ENCODE assay signal across 27 cellular contexts in the genomic region with DNA sequence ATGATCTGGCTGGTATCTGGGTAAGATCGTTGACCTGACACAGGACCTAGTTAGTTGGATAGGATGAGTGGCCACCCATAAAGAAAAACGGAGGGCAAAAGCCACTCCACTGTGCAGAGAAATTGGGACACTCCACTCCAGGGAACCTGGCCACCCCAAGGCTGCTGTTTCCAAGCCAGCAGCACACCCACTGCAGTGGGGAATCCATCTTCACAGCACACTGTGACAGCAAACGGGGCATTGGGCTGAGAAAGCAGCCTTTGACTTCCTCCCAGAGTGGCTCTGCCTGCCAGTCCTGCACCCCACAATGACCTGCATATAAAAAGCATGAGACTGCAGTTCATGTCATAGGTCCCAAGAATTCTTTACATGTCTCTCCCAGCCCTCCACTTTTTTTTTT. TPM values are rescaled to one million over a fixed set of nuclear protein-coding genes. Genes with fewer than 3 reads are reported as not detected.
DNase-seq lines count a peak whose midpoint lies in the region; ATAC-seq and TF ChIP-seq lines count a peak whose summit lies in the region.
"Had no signal": no experiment of that assay in that cellular context is flagged by ENCODE, and none has a peak within 500 bp of the region (broad histone marks: within the 10 kb centered on the region; RNA-seq: fewer than 3 reads in every experiment).

No MANE protein-coding gene starts in this region.

- no peak for TF ChIP-seq CTCF in esophagus squamous epithelium (IDR thresholded peaks at IDR 0.05)
- TF ChIP-seq CTCF in CD8-positive, alpha-beta T cell (IDR thresholded peaks at IDR 0.05), result no peak

- DNase-seq in SHP77 (lab: John Stamatoyannopoulos, UW) (peak; percentile 32 to 43), SHP77 treated with DMSO at 0.1 percent for 48 hours (lab: John Stamatoyannopoulos, UW) (no peak), SJSA1 (ENCODE audit: low read depth in 1 of 2, low spot score in 2 of 2) (peak in 1 of 2 experiments; percentile 9), esophagus squamous epithelium (lab: John Stamatoyannopoulos, UW) (no peak)
- DNase-seq in stimulated activated naive B cell treated with anti-CD40 and anti-IgM and Interleukin-4, amounts not matched to agents 10 μg/mL and 1 μg/mL and 100 μg/mL, for 72 hours, result no peak
- no peak for DNase-seq in CD8-positive, alpha-beta T cell
- DNase-seq: activated CD4-positive, alpha-beta T cell treated with anti-CD3 and anti-CD28 coated beads, Interleukin-2, amount 10 ng/mL, durations not matched to agents 7 days and 5 days; activated CD8-positive, alpha-beta memory T cell treated with anti-CD3 and anti-CD28 coated beads, Interleukin-2, amount 50 U/mL, for 4 hours; activated naive CD8-positive, alpha-beta T cell treated with anti-CD3 and anti-CD28 coated beads, Interleukin-2, amount 50 U/mL, for 24 hours; colonic mucosa; GDM1; H9; lower lobe of right lung; naive thymus-derived CD4-positive, alpha-beta T cell; NCI-H1048; NCI-H1930; NCI-H524; right lobe of liver; uterus had no signal

- H3K4me1 ChIP-seq in SJSA1 (replicated peaks) (peaks cover 13% of the 10 kb centered on the region), esophagus squamous epithelium (peaks cover 0 to 46% (median 0%) of the 10 kb centered on the region in 3 donors)
- no peaks in the 10 kb centered on the region for H3K4me1 ChIP-seq in CD8-positive, alpha-beta T cell (ENCODE audit: insufficient read depth, low read length)
- H3K4me1 ChIP-seq: colonic mucosa, lower lobe of right lung, parathyroid adenoma, right lobe of liver, uterus had no signal

- no peaks in the 10 kb centered on the region for H3K9me3 ChIP-seq in SJSA1 (replicated peaks)
- H3K9me3 ChIP-seq in esophagus squamous epithelium, result no peaks in the 10 kb centered on the region
- H3K9me3 ChIP-seq in CD8-positive, alpha-beta T cell (ENCODE audit: low read length), result no peaks in the 10 kb centered on the region
- H3K9me3 ChIP-seq: BLaER1, colonic mucosa, lower lobe of right lung, right lobe of liver, uterus had no signal

- H3K27me3 ChIP-seq in SJSA1 (replicated peaks) (no peaks in the 10 kb centered on the region), esophagus squamous epithelium (no peaks in the 10 kb centered on the region)
- H3K27me3 ChIP-seq in CD8-positive, alpha-beta T cell (ENCODE audit: insufficient read depth, low read length), result no peaks in the 10 kb centered on the region
- H3K27me3 ChIP-seq: BLaER1, colonic mucosa, hepatocyte, right lobe of liver, uterus had no signal

- H3K27ac ChIP-seq in SJSA1 (peak overlapping the region; percentile 69), esophagus squamous epithelium (peak overlapping the region in 3 of 4 donors; percentile 9 to 72 (median 40))
- H3K27ac ChIP-seq in CD8-positive, alpha-beta T cell (ENCODE audit: low read depth, low read length), result no peak overlapping the region
- H3K27ac ChIP-seq: BLaER1, colonic mucosa, hepatocyte, KMS-11, lower lobe of right lung, parathyroid adenoma, right lobe of liver, uterus had no signal

- no peaks in the 10 kb centered on the region for H3K27me3 Mint-ChIP-seq in stimulated activated naive B cell treated with anti-CD40 and anti-IgM and Interleukin-4, amounts not matched to agents 10 μg/mL and 1 μg/mL and 100 μg/mL, for 72 hours
- H3K27me3 Mint-ChIP-seq in CD8-positive, alpha-beta T cell (ENCODE audit: low read depth), result no peaks in the 10 kb centered on the region
- H3K27me3 Mint-ChIP-seq: activated CD4-positive, alpha-beta T cell treated with anti-CD3 and anti-CD28 coated beads, Interleukin-2, amount 10 ng/mL, durations not matched to agents 7 days and 5 days; activated naive CD8-positive, alpha-beta T cell treated with anti-CD3 and anti-CD28 coated beads, Interleukin-2, amount 50 U/mL, for 24 hours; brain; naive thymus-derived CD4-positive, alpha-beta T cell had no signal

- H3K4me3 Mint-ChIP-seq in stimulated activated naive B cell treated with anti-CD40 and anti-IgM and Interleukin-4, amounts not matched to agents 10 μg/mL and 1 μg/mL and 100 μg/mL, for 72 hours, result no peak overlapping the region
- no peak overlapping the region for H3K4me3 Mint-ChIP-seq in CD8-positive, alpha-beta T cell
- H3K4me3 Mint-ChIP-seq: activated CD4-positive, alpha-beta T cell treated with anti-CD3 and anti-CD28 coated beads, Interleukin-2, amount 10 ng/mL, durations not matched to agents 7 days and 5 days; activated naive CD8-positive, alpha-beta T cell treated with anti-CD3 and anti-CD28 coated beads, Interleukin-2, amount 50 U/mL, for 24 hours; brain; endodermal cell; H9; naive thymus-derived CD4-positive, alpha-beta T cell had no signal

- H3K36me3 ChIP-seq in SJSA1, result peaks cover 19% of the 10 kb centered on the region
- H3K36me3 ChIP-seq in esophagus squamous epithelium, result peaks cover 0 to 36% (median 2%) of the 10 kb centered on the region in 3 donors
- peaks cover 1% of the 10 kb centered on the region for H3K36me3 ChIP-seq in CD8-positive, alpha-beta T cell (ENCODE audit: insufficient read depth, low read length)
- H3K36me3 ChIP-seq: colonic mucosa, right lobe of liver, uterus had no signal

- H3K4me1 Mint-ChIP-seq in stimulated activated naive B cell treated with anti-CD40 and anti-IgM and Interleukin-4, amounts not matched to agents 10 μg/mL and 1 μg/mL and 100 μg/mL, for 72 hours, result peaks cover 14% of the 10 kb centered on the region in 2 donors
- H3K4me1 Mint-ChIP-seq in CD8-positive, alpha-beta T cell (ENCODE audit: low read depth), result peaks cover 2% of the 10 kb centered on the region
- H3K4me1 Mint-ChIP-seq: activated CD4-positive, alpha-beta T cell treated with anti-CD3 and anti-CD28 coated beads, Interleukin-2, amount 10 ng/mL, durations not matched to agents 7 days and 5 days had no signal

- H3K4me3 ChIP-seq in SJSA1, result no peak overlapping the region
- no peak overlapping the region for H3K4me3 ChIP-seq in esophagus squamous epithelium
- no peak overlapping the region for H3K4me3 ChIP-seq in CD8-positive, alpha-beta T cell (ENCODE audit: low read depth, low read length)
- H3K4me3 ChIP-seq: BLaER1, colonic mucosa, hepatocyte, lower lobe of right lung, right lobe of liver, uterus had no signal

- H3K27ac Mint-ChIP-seq in stimulated activated naive B cell treated with anti-CD40 and anti-IgM and Interleukin-4, amounts not matched to agents 10 μg/mL and 1 μg/mL and 100 μg/mL, for 72 hours, result peak overlapping the region; percentile 73
- H3K27ac Mint-ChIP-seq in CD8-positive, alpha-beta T cell, result no peak overlapping the region
- H3K27ac Mint-ChIP-seq: activated CD4-positive, alpha-beta T cell treated with anti-CD3 and anti-CD28 coated beads, Interleukin-2, amount 10 ng/mL, durations not matched to agents 7 days and 5 days; activated naive CD8-positive, alpha-beta T cell treated with anti-CD3 and anti-CD28 coated beads, Interleukin-2, amount 50 U/mL, for 24 hours; endodermal cell; H9 had no signal

- POLR2A ChIA-PET in CD8-positive, alpha-beta T cell (lab: Charles Lee), result no interaction called here

- CTCF ChIA-PET in CD8-positive, alpha-beta T cell (lab: Charles Lee), result no interaction called here

- TF ChIP-seq POLR2A in esophagus squamous epithelium (IDR thresholded peaks at IDR 0.05), result no peak

- peaks cover 2 to 4% of the 10 kb centered on the region in 2 donors for H3K9me3 Mint-ChIP-seq in stimulated activated naive B cell treated with anti-CD40 and anti-IgM and Interleukin-4, amounts not matched to agents 10 μg/mL and 1 μg/mL and 100 μg/mL, for 72 hours
- H3K9me3 Mint-ChIP-seq in CD8-positive, alpha-beta T cell, result no peaks in the 10 kb centered on the region
- H3K9me3 Mint-ChIP-seq: activated CD4-positive, alpha-beta T cell treated with anti-CD3 and anti-CD28 coated beads, Interleukin-2, amount 10 ng/mL, durations not matched to agents 7 days and 5 days; activated naive CD8-positive, alpha-beta T cell treated with anti-CD3 and anti-CD28 coated beads, Interleukin-2, amount 50 U/mL, for 24 hours; brain; endodermal cell; H9 had no signal

- H3K36me3 Mint-ChIP-seq in stimulated activated naive B cell treated with anti-CD40 and anti-IgM and Interleukin-4, amounts not matched to agents 10 μg/mL and 1 μg/mL and 100 μg/mL, for 72 hours, result peaks cover 31 to 56% of the 10 kb centered on the region in 2 donors
- peaks cover 35% of the 10 kb centered on the region for H3K36me3 Mint-ChIP-seq in CD8-positive, alpha-beta T cell

- WGBS in esophagus squamous epithelium, 2 donors, result 87 to 100% methylated on average over 2 to 3 of the region's 3 CpGs

- intact Hi-C loops in esophagus squamous epithelium (cut with DNase I), result no loop called here
- intact Hi-C loops in CD8-positive, alpha-beta T cell (cut with DNase I, micrococcal nuclease), result no loop called here

- ATAC-seq in stimulated activated naive B cell treated with anti-CD40 and anti-IgM and Interleukin-4, amounts not matched to agents 10 μg/mL and 1 μg/mL and 100 μg/mL, for 72 hours (replicated peaks), result no peak
- ATAC-seq in GM19463 (IDR thresholded peaks at IDR 0.05; ENCODE audit: unreplicated experiment), result no peak
- no peak for ATAC-seq in CD8-positive, alpha-beta T cell
- ATAC-seq in GM21526 (IDR thresholded peaks at IDR 0.05; ENCODE audit: low FRiP score, unreplicated experiment), result no peak
- ATAC-seq: activated naive CD8-positive, alpha-beta T cell treated with anti-CD3 and anti-CD28 coated beads, Interleukin-2, amount 50 U/mL, for 24 hours; lower lobe of right lung had no signal

RNA-seq across cellular contexts. Expression of gene MTPN, which starts 52.9 kb away (rescaled TPM):
- total RNA-seq in SJSA1 (2014; rRNA removed; shearing (Covaris generic)), result 91.3 and 108 TPM in 2 replicates
- 100 to 1,000 TPM; 100 to 182 (median 145) TPM for total RNA-seq in esophagus squamous epithelium
- 100 to 1,000 TPM in 1 of 2 experiments, 10 to 100 TPM in 1; 91.9 to 101 TPM for total RNA-seq in CD8-positive, alpha-beta T cell

Comparison
In these comparisons a context has a peak if more than half of its experiments do, and no peak if none do; other contexts are left out.
1. DNase-seq: peak in SHP77 (2 of 2); none in SHP77 treated with DMSO at 0.1 percent for 48 hours (single experiment), esophagus squamous epithelium (single experiment), stimulated activated naive B cell treated with anti-CD40 and anti-IgM and Interleukin-4, amounts not matched to agents 10 μg/mL and 1 μg/mL and 100 μg/mL, for 72 hours (single experiment) and CD8-positive, alpha-beta T cell (0 of 7).